Comparison of ENCODE assay signal across 3 cellular contexts in the genomic region with DNA sequence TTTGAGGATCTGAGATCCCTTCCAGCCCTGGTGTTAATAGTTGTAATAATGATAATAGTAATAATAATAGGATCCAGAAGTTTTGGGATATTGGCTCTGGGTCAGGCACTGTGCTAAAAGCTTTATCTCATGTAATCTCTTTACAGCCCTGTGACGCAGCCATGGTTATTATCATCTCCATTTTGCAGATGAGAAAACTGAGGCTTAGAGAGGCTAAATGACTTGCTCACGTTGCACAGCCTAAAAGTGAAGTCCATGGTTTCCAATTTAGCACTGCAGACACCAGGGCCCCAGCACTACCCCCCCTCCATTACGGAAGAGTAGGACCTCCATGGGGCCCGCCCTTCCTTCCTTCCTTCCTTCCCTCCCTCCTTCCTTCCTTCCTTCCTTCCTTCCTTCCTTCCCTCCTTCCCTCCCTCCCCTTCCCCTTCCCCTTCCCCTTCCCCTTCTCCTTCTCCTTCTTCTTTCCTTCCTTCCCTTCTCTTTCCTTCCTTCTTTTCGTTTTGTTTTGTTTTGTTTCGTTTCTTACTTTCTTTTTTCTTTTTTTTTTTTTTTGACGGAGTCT.
TF ChIP-seq lines count a peak whose summit lies in the region.

No MANE protein-coding gene starts in this region.

TF ChIP-seq in HEK293, 187 proteins besides CTCF, POLR2A, EP300 and RAD21:
- TF ChIP-seq, protein P1, sequence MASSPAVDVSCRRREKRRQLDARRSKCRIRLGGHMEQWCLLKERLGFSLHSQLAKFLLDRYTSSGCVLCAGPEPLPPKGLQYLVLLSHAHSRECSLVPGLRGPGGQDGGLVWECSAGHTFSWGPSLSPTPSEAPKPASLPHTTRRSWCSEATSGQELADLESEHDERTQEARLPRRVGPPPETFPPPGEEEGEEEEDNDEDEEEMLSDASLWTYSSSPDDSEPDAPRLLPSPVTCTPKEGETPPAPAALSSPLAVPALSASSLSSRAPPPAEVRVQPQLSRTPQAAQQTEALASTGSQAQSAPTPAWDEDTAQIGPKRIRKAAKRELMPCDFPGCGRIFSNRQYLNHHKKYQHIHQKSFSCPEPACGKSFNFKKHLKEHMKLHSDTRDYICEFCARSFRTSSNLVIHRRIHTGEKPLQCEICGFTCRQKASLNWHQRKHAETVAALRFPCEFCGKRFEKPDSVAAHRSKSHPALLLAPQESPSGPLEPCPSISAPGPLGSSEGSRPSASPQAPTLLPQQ (tag by site-specific recombination; IDR thresholded peaks at IDR 0.05), result no peak
- TF ChIP-seq ZNF366 (tag by site-specific recombination; conservative IDR thresholded peaks at IDR 0.05), result peak; percentile 86
- TF ChIP-seq ZNF792 (tag by site-specific recombination; IDR thresholded peaks at IDR 0.05), result no peak
- peak; percentile 38; the same call in 1 of the 2 replicates for TF ChIP-seq ZNF341 (tag by site-specific recombination; IDR thresholded peaks at IDR 0.05; ENCODE audit: low read depth)

TF ChIP-seq in K562, 482 proteins besides CTCF, POLR2A, EP300 and RAD21 (continues in another document):
- TF ChIP-seq HNRNPLL (IDR thresholded peaks at IDR 0.05; ENCODE audit: low read depth, low read length, poor library complexity, severe bottlenecking) (no peak), FOXA1 (IDR thresholded peaks at IDR 0.05; ENCODE audit: borderline replicate concordance) (no peak), ZNF133 (CRISPR knock-in tag; IDR thresholded peaks at IDR 0.05) (no peak), PHF21A (IDR thresholded peaks at IDR 0.05; ENCODE audit: borderline replicate concordance, low read depth) (no peak), SOX6 (IDR thresholded peaks at IDR 0.05) (no peak), COPS2 (conservative IDR thresholded peaks at IDR 0.05) (no peak), TAF15 (IDR thresholded peaks at IDR 0.05; ENCODE audit: low read depth, low read length) (no peak), CCNT2 (IDR thresholded peaks at IDR 0.05; ENCODE audit: borderline replicate concordance, extremely low read depth, insufficient read length, low read depth, low read length) (no peak), XRCC4 (IDR thresholded peaks at IDR 0.05; ENCODE audit: extremely low read depth, insufficient read depth, insufficient read length) (no peak)
- TF ChIP-seq, protein P2, sequence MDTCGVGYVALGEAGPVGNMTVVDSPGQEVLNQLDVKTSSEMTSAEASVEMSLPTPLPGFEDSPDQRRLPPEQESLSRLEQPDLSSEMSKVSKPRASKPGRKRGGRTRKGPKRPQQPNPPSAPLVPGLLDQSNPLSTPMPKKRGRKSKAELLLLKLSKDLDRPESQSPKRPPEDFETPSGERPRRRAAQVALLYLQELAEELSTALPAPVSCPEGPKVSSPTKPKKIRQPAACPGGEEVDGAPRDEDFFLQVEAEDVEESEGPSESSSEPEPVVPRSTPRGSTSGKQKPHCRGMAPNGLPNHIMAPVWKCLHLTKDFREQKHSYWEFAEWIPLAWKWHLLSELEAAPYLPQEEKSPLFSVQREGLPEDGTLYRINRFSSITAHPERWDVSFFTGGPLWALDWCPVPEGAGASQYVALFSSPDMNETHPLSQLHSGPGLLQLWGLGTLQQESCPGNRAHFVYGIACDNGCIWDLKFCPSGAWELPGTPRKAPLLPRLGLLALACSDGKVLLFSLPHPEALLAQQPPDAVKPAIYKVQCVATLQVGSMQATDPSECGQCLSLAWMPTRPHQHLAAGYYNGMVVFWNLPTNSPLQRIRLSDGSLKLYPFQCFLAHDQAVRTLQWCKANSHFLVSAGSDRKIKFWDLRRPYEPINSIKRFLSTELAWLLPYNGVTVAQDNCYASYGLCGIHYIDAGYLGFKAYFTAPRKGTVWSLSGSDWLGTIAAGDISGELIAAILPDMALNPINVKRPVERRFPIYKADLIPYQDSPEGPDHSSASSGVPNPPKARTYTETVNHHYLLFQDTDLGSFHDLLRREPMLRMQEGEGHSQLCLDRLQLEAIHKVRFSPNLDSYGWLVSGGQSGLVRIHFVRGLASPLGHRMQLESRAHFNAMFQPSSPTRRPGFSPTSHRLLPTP (IDR thresholded peaks at IDR 0.05; ENCODE audit: borderline replicate concordance, extremely low read depth, insufficient read length), result no peak
- TF ChIP-seq, protein P3, sequence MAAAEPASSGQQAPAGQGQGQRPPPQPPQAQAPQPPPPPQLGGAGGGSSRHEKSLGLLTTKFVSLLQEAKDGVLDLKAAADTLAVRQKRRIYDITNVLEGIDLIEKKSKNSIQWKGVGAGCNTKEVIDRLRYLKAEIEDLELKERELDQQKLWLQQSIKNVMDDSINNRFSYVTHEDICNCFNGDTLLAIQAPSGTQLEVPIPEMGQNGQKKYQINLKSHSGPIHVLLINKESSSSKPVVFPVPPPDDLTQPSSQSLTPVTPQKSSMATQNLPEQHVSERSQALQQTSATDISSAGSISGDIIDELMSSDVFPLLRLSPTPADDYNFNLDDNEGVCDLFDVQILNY (CRISPR knock-in tag; IDR thresholded peaks at IDR 0.05), result no peak
- TF ChIP-seq, protein P4, sequence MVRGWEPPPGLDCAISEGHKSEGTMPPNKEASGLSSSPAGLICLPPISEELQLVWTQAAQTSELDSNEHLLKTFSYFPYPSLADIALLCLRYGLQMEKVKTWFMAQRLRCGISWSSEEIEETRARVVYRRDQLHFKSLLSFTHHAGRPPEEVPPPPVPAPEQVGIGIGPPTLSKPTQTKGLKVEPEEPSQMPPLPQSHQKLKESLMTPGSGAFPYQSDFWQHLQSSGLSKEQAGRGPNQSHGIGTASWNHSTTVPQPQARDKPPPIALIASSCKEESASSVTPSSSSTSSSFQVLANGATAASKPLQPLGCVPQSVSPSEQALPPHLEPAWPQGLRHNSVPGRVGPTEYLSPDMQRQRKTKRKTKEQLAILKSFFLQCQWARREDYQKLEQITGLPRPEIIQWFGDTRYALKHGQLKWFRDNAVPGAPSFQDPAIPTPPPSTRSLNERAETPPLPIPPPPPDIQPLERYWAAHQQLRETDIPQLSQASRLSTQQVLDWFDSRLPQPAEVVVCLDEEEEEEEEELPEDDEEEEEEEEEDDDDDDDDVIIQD (CRISPR knock-in tag; IDR thresholded peaks at IDR 0.05), result no peak
- TF ChIP-seq, protein P5, sequence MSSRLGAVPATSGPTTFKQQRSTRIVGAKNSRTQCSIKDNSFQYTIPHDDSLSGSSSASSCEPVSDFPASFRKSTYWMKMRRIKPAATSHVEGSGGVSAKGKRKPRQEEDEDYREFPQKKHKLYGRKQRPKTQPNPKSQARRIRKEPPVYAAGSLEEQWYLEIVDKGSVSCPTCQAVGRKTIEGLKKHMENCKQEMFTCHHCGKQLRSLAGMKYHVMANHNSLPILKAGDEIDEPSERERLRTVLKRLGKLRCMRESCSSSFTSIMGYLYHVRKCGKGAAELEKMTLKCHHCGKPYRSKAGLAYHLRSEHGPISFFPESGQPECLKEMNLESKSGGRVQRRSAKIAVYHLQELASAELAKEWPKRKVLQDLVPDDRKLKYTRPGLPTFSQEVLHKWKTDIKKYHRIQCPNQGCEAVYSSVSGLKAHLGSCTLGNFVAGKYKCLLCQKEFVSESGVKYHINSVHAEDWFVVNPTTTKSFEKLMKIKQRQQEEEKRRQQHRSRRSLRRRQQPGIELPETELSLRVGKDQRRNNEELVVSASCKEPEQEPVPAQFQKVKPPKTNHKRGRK (tag; IDR thresholded peaks at IDR 0.05), result peak; percentile 72
- TF ChIP-seq, protein P6, sequence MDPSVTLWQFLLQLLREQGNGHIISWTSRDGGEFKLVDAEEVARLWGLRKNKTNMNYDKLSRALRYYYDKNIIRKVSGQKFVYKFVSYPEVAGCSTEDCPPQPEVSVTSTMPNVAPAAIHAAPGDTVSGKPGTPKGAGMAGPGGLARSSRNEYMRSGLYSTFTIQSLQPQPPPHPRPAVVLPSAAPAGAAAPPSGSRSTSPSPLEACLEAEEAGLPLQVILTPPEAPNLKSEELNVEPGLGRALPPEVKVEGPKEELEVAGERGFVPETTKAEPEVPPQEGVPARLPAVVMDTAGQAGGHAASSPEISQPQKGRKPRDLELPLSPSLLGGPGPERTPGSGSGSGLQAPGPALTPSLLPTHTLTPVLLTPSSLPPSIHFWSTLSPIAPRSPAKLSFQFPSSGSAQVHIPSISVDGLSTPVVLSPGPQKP (CRISPR knock-in tag; IDR thresholded peaks at IDR 0.05), result no peak

TF ChIP-seq in H1, 55 proteins besides CTCF, POLR2A, EP300 and RAD21:
- TF ChIP-seq KDM1A (IDR thresholded peaks at IDR 0.05; ENCODE audit: borderline replicate concordance, low read length), result 0 out of 2 replicates have a peak, but pooled peaks have one; percentile 43
- no peak for TF ChIP-seq SP1 (IDR thresholded peaks at IDR 0.05; ENCODE audit: low read depth, low read length)
